In genomic region chr7:92230547-92230946, GRCh38 we compare ENCODE assay signal across 17 cellular contexts. TPM values are rescaled to one million over a fixed set of nuclear protein-coding genes. Genes with fewer than 3 reads are reported as not detected.
DNase-seq lines count a peak whose midpoint lies in the region; ATAC-seq, FAIRE-seq and TF ChIP-seq lines count a peak whose summit lies in the region.
"Had no signal": no experiment of that assay in that cellular context is flagged by ENCODE, and none has a peak within 500 bp of the region (broad histone marks: within the 10 kb centered on the region; RNA-seq: fewer than 3 reads in every experiment).

No MANE protein-coding gene starts in this region.

- H3K36me3 ChIP-seq in HEK293 (ENCODE audit: control insufficient read depth in 2 of 2, insufficient read depth in 1 of 2, low read length in 2 of 2), result peaks cover 47 to 55% of the 10 kb centered on the region in 2 experiments

- H3K27me3 Mint-ChIP-seq in activated T-cell treated with anti-CD3 and anti-CD28 coated beads, Interleukin-2, amount 50 U/mL, for 24 hours, result no peaks in the 10 kb centered on the region
- no peaks in the 10 kb centered on the region for H3K27me3 Mint-ChIP-seq in activated T-cell treated with anti-CD3 and anti-CD28 coated beads, Interleukin-2, amount 50 U/mL, for 4 hours (ENCODE audit: low read depth)
- no peaks in the 10 kb centered on the region for H3K27me3 Mint-ChIP-seq in activated naive CD8-positive, alpha-beta T cell treated with anti-CD3 and anti-CD28 coated beads, Interleukin-2, amount 50 U/mL, for 24 hours
- no peaks in the 10 kb centered on the region for H3K27me3 Mint-ChIP-seq in T-helper 2 cell treated with Interferon-gamma antibody and Interleukin-4, amounts not matched to agents 5 μg/mL and 100 μg/mL, for 36 hours (ENCODE audit: low read depth)
- H3K27me3 Mint-ChIP-seq: B cell; CD8-positive, alpha-beta memory T cell had no signal

- peak overlapping the region; percentile 7 for H3K27ac Mint-ChIP-seq in activated T-cell treated with anti-CD3 and anti-CD28 coated beads, Interleukin-2, amount 50 U/mL, for 24 hours
- H3K27ac Mint-ChIP-seq in activated naive CD8-positive, alpha-beta T cell treated with anti-CD3 and anti-CD28 coated beads, Interleukin-2, amount 50 U/mL, for 24 hours, result peak overlapping the region; percentile 32
- no peak overlapping the region for H3K27ac Mint-ChIP-seq in T-helper 2 cell treated with Interferon-gamma antibody and Interleukin-4, amounts not matched to agents 5 μg/mL and 100 μg/mL, for 36 hours
- H3K27ac Mint-ChIP-seq: B cell, GM23338 had no signal

- FAIRE-seq in frontal cortex (lab: Jason Lieb, UNC), result no peak
- FAIRE-seq: GM12892 had no signal

- POLR2A ChIA-PET in HEK293 (lab: Yijun Ruan, JAX), result no interaction called here

- no peak for TF ChIP-seq CTCF in HEK293 (tag by site-specific recombination; IDR thresholded peaks at IDR 0.05)

- H3K27ac ChIP-seq in HEK293 (ENCODE audit: extremely low read depth, low read depth, low read length), result no peak overlapping the region

- H3K4me3 ChIP-seq in HEK293 (ENCODE audit: low read depth, low read length), result no peak overlapping the region
- H3K4me3 ChIP-seq: GM23338 had no signal

- H3K4me3 Mint-ChIP-seq in activated T-cell treated with anti-CD3 and anti-CD28 coated beads, Interleukin-2, amount 50 U/mL, for 24 hours, result no peak overlapping the region
- H3K4me3 Mint-ChIP-seq in activated T-cell treated with anti-CD3 and anti-CD28 coated beads, Interleukin-2, amount 50 U/mL, for 4 hours, result no peak overlapping the region
- no peak overlapping the region for H3K4me3 Mint-ChIP-seq in activated naive CD8-positive, alpha-beta T cell treated with anti-CD3 and anti-CD28 coated beads, Interleukin-2, amount 50 U/mL, for 24 hours
- H3K4me3 Mint-ChIP-seq in T-helper 2 cell treated with Interferon-gamma antibody and Interleukin-4, amounts not matched to agents 5 μg/mL and 100 μg/mL, for 36 hours, result no peak overlapping the region
- H3K4me3 Mint-ChIP-seq: B cell; CD8-positive, alpha-beta memory T cell; GM23338 had no signal

- no peak for DNase-seq in activated T-cell treated with anti-CD3 and anti-CD28 coated beads, Interleukin-2, amount 50 U/mL, for 24 hours
- DNase-seq in activated T-cell treated with anti-CD3 and anti-CD28 coated beads, Interleukin-2, amount 50 U/mL, for 4 hours, result no peak
- DNase-seq in activated naive CD8-positive, alpha-beta T cell treated with anti-CD3 and anti-CD28 coated beads, Interleukin-2, amount 50 U/mL, for 24 hours, result no peak
- DNase-seq in T-helper 2 cell treated with Interferon-gamma antibody and Interleukin-4, amounts not matched to agents 5 μg/mL and 100 μg/mL, for 36 hours (ENCODE audit: low spot score), result no peak
- DNase-seq in frontal cortex (ENCODE audit: low spot score in 2 of 2), result no peak
- DNase-seq in NK-92 treated with Interleukin-12 subunit alpha and Interleukin-12 subunit beta, amount 100 ng/mL, for 24 hours (lab: John Stamatoyannopoulos, UW), result no peak
- DNase-seq: C1 segment of cervical spinal cord; Caco-2; CD8-positive, alpha-beta memory T cell; DND-41; GDM1; H7 had no signal

- peaks cover 85% of the 10 kb centered on the region for H3K36me3 Mint-ChIP-seq in activated T-cell treated with anti-CD3 and anti-CD28 coated beads, Interleukin-2, amount 50 U/mL, for 24 hours (ENCODE audit: low read depth)
- H3K36me3 Mint-ChIP-seq in activated T-cell treated with anti-CD3 and anti-CD28 coated beads, Interleukin-2, amount 50 U/mL, for 4 hours (ENCODE audit: insufficient read depth), result peaks cover 52% of the 10 kb centered on the region
- H3K36me3 Mint-ChIP-seq in activated naive CD8-positive, alpha-beta T cell treated with anti-CD3 and anti-CD28 coated beads, Interleukin-2, amount 50 U/mL, for 24 hours (ENCODE audit: low read depth), result peaks cover 67% of the 10 kb centered on the region
- peaks cover 64% of the 10 kb centered on the region for H3K36me3 Mint-ChIP-seq in T-helper 2 cell treated with Interferon-gamma antibody and Interleukin-4, amounts not matched to agents 5 μg/mL and 100 μg/mL, for 36 hours (ENCODE audit: low read depth)

- H3K4me1 Mint-ChIP-seq in activated T-cell treated with anti-CD3 and anti-CD28 coated beads, Interleukin-2, amount 50 U/mL, for 24 hours (ENCODE audit: low read depth), result peaks cover 11% of the 10 kb centered on the region
- H3K4me1 Mint-ChIP-seq in activated T-cell treated with anti-CD3 and anti-CD28 coated beads, Interleukin-2, amount 50 U/mL, for 4 hours (ENCODE audit: low read depth), result peaks cover 6% of the 10 kb centered on the region
- peaks cover 17% of the 10 kb centered on the region for H3K4me1 Mint-ChIP-seq in activated naive CD8-positive, alpha-beta T cell treated with anti-CD3 and anti-CD28 coated beads, Interleukin-2, amount 50 U/mL, for 24 hours
- H3K4me1 Mint-ChIP-seq in T-helper 2 cell treated with Interferon-gamma antibody and Interleukin-4, amounts not matched to agents 5 μg/mL and 100 μg/mL, for 36 hours (ENCODE audit: low read depth), result no peaks in the 10 kb centered on the region
- H3K4me1 Mint-ChIP-seq: B cell, GM23338 had no signal

- H3K9me3 ChIP-seq in HEK293 (ENCODE audit: control insufficient read depth, insufficient read depth, low read depth, low read length), result no peaks in the 10 kb centered on the region
- H3K9me3 ChIP-seq: Caco-2 had no signal

- ATAC-seq in activated T-cell treated with anti-CD3 and anti-CD28 coated beads, Interleukin-2, amount 50 U/mL, for 4 hours, result no peak
- ATAC-seq in activated naive CD8-positive, alpha-beta T cell treated with anti-CD3 and anti-CD28 coated beads, Interleukin-2, amount 50 U/mL, for 24 hours, result no peak
- ATAC-seq: GM23338 had no signal

- CTCF ChIA-PET in HEK293 (lab: Yijun Ruan, JAX), result interaction anchor here (1.5 kb wide), 1 partner anchor 194 kb away, joined by 6 read pairs; no protein-coding TSS in a partner anchor

- peaks cover 4% of the 10 kb centered on the region for H3K9me3 Mint-ChIP-seq in activated T-cell treated with anti-CD3 and anti-CD28 coated beads, Interleukin-2, amount 50 U/mL, for 24 hours
- H3K9me3 Mint-ChIP-seq in activated T-cell treated with anti-CD3 and anti-CD28 coated beads, Interleukin-2, amount 50 U/mL, for 4 hours, result peaks cover 3% of the 10 kb centered on the region
- peaks cover 13% of the 10 kb centered on the region for H3K9me3 Mint-ChIP-seq in activated naive CD8-positive, alpha-beta T cell treated with anti-CD3 and anti-CD28 coated beads, Interleukin-2, amount 50 U/mL, for 24 hours
- peaks cover 4% of the 10 kb centered on the region for H3K9me3 Mint-ChIP-seq in T-helper 2 cell treated with Interferon-gamma antibody and Interleukin-4, amounts not matched to agents 5 μg/mL and 100 μg/mL, for 36 hours

- H3K4me1 ChIP-seq in HEK293 (ENCODE audit: control insufficient read depth, insufficient read depth, low read length), result no peaks in the 10 kb centered on the region
- H3K4me1 ChIP-seq: Caco-2 had no signal

TF ChIP-seq in HEK293, 187 proteins besides CTCF, POLR2A, EP300 and RAD21:
- TF ChIP-seq PRDM1 (tag by site-specific recombination; IDR thresholded peaks at IDR 0.05) (peak; percentile 92), SCRT1 (tag by site-specific recombination; IDR thresholded peaks at IDR 0.05; ENCODE audit: borderline replicate concordance) (no peak)

RNA-seq across cellular contexts. Expression of gene KRIT1, which starts 15.2 kb away (rescaled TPM):
- total RNA-seq in activated T-cell treated with anti-CD3 and anti-CD28 coated beads, Interleukin-2, amount 50 U/mL, for 4 hours, result 10 to 100 TPM; 30.4 to 30.7 (median 30.4) TPM
- total RNA-seq in frontal cortex, result 92.1 TPM

RNA-seq across cellular contexts. Expression of gene ANKIB1, which starts 15.2 kb away (rescaled TPM):
- total RNA-seq in activated T-cell treated with anti-CD3 and anti-CD28 coated beads, Interleukin-2, amount 50 U/mL, for 4 hours, result 10 to 100 TPM; 28.0 to 40.8 (median 38.3) TPM
- 114 TPM for total RNA-seq in frontal cortex

RNA-seq across cellular contexts. Expression of gene LRRD1, which starts 51.6 kb away (rescaled TPM):
- total RNA-seq in activated T-cell treated with anti-CD3 and anti-CD28 coated beads, Interleukin-2, amount 50 U/mL, for 4 hours, result not detected
- total RNA-seq in frontal cortex, result 1.2 TPM
- total RNA-seq: Caco-2; CD8-positive, alpha-beta memory T cell; GM23338; H7; HT-29 had no signal
